1 cellular context compared by ENCODE assay signal in the genomic region with DNA sequence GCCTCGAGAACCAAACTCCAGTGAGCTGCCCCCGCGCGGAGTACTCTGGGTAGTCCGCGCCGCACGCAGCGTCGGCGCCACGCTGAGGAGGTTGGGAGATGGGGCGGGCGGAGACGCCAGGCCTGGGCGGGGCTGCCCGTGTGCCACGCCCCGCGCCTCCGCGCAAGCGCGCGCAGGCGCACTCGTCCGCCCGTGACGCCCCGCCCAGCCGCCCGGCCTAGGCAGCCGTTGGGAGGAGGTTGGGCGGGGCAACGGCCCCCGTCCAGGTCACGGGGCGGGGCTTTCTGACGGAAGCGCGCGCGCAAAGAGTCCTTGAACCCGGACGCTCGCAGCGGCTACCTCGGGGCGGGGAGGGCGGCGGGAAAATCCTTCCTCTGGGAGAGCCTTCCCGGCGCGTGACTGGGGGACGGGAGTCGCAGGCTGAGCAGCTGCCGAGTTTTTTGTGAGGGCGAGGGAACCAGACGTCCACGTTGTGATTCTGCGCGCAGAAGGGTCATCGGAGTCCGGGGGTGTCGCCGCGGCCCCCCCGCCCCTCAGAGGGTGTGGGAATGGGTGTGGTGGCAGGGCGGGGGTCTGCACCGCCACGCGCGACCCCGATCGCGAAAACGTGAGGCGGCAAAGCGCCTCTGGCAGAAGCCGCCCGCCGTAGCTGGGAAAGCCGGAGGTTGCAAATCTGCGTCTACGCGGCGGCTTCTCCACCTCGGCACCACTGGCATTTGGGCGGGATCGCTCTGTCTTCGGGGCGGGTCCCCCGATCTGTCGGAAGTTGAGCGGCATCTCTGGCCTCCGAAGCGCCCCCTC.
TF ChIP-seq lines count a peak whose summit lies in the region.

A gene with protein sequence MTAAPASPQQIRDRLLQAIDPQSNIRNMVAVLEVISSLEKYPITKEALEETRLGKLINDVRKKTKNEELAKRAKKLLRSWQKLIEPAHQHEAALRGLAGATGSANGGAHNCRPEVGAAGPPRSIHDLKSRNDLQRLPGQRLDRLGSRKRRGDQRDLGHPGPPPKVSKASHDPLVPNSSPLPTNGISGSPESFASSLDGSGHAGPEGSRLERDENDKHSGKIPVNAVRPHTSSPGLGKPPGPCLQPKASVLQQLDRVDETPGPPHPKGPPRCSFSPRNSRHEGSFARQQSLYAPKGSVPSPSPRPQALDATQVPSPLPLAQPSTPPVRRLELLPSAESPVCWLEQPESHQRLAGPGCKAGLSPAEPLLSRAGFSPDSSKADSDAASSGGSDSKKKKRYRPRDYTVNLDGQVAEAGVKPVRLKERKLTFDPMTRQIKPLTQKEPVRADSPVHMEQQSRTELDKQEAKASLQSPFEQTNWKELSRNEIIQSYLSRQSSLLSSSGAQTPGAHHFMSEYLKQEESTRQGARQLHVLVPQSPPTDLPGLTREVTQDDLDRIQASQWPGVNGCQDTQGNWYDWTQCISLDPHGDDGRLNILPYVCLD (minus strand): TSS at position 22 of the 801 bp plus-strand sequence. CDS start 261 bp downstream, outside the sequence.

TF ChIP-seq in K562, 482 proteins besides CTCF, POLR2A, EP300 and RAD21 (continued from another document and continues in another):
- TF ChIP-seq, protein P1, sequence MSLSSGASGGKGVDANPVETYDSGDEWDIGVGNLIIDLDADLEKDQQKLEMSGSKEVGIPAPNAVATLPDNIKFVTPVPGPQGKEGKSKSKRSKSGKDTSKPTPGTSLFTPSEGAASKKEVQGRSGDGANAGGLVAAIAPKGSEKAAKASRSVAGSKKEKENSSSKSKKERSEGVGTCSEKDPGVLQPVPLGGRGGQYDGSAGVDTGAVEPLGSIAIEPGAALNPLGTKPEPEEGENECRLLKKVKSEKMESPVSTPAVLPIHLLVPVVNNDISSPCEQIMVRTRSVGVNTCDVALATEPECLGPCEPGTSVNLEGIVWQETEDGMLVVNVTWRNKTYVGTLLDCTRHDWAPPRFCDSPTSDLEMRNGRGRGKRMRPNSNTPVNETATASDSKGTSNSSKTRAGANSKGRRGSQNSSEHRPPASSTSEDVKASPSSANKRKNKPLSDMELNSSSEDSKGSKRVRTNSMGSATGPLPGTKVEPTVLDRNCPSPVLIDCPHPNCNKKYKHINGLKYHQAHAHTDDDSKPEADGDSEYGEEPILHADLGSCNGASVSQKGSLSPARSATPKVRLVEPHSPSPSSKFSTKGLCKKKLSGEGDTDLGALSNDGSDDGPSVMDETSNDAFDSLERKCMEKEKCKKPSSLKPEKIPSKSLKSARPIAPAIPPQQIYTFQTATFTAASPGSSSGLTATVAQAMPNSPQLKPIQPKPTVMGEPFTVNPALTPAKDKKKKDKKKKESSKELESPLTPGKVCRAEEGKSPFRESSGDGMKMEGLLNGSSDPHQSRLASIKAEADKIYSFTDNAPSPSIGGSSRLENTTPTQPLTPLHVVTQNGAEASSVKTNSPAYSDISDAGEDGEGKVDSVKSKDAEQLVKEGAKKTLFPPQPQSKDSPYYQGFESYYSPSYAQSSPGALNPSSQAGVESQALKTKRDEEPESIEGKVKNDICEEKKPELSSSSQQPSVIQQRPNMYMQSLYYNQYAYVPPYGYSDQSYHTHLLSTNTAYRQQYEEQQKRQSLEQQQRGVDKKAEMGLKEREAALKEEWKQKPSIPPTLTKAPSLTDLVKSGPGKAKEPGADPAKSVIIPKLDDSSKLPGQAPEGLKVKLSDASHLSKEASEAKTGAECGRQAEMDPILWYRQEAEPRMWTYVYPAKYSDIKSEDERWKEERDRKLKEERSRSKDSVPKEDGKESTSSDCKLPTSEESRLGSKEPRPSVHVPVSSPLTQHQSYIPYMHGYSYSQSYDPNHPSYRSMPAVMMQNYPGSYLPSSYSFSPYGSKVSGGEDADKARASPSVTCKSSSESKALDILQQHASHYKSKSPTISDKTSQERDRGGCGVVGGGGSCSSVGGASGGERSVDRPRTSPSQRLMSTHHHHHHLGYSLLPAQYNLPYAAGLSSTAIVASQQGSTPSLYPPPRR (CRISPR knock-in tag; IDR thresholded peaks at IDR 0.05; ENCODE audit: borderline replicate concordance) = no peak
- TF ChIP-seq, protein P2, sequence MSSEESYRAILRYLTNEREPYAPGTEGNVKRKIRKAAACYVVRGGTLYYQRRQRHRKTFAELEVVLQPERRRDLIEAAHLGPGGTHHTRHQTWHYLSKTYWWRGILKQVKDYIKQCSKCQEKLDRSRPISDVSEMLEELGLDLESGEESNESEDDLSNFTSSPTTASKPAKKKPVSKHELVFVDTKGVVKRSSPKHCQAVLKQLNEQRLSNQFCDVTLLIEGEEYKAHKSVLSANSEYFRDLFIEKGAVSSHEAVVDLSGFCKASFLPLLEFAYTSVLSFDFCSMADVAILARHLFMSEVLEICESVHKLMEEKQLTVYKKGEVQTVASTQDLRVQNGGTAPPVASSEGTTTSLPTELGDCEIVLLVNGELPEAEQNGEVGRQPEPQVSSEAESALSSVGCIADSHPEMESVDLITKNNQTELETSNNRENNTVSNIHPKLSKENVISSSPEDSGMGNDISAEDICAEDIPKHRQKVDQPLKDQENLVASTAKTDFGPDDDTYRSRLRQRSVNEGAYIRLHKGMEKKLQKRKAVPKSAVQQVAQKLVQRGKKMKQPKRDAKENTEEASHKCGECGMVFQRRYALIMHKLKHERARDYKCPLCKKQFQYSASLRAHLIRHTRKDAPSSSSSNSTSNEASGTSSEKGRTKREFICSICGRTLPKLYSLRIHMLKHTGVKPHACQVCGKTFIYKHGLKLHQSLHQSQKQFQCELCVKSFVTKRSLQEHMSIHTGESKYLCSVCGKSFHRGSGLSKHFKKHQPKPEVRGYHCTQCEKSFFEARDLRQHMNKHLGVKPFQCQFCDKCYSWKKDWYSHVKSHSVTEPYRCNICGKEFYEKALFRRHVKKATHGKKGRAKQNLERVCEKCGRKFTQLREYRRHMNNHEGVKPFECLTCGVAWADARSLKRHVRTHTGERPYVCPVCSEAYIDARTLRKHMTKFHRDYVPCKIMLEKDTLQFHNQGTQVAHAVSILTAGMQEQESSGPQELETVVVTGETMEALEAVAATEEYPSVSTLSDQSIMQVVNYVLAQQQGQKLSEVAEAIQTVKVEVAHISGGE (CRISPR knock-in tag; IDR thresholded peaks at IDR 0.05) = no peak; a peak in 1 of 6 replicates
- TF ChIP-seq ZNF445 (CRISPR knock-in tag; IDR thresholded peaks at IDR 0.05; ENCODE audit: low read depth) = no peak
- TF ChIP-seq ELF4 (CRISPR knock-in tag; IDR thresholded peaks at IDR 0.05) = 0 out of 2 replicates have a peak, but pooled peaks have one; percentile 3
- TF ChIP-seq ZNF316 (IDR thresholded peaks at IDR 0.05) = 0 out of 2 replicates have a peak, but pooled peaks have one; percentile 11
- no peak for TF ChIP-seq SOX6 (IDR thresholded peaks at IDR 0.05)
- no peak for TF ChIP-seq XRCC3 (IDR thresholded peaks at IDR 0.05)
- TF ChIP-seq SREBF2 (CRISPR knock-in tag; IDR thresholded peaks at IDR 0.05) = no peak
- TF ChIP-seq POLR2AphosphoS5 (IDR thresholded peaks at IDR 0.05; ENCODE audit: control insufficient read depth, insufficient read depth, low read depth, low read length) = peak; percentile 79
- TF ChIP-seq, protein P3, sequence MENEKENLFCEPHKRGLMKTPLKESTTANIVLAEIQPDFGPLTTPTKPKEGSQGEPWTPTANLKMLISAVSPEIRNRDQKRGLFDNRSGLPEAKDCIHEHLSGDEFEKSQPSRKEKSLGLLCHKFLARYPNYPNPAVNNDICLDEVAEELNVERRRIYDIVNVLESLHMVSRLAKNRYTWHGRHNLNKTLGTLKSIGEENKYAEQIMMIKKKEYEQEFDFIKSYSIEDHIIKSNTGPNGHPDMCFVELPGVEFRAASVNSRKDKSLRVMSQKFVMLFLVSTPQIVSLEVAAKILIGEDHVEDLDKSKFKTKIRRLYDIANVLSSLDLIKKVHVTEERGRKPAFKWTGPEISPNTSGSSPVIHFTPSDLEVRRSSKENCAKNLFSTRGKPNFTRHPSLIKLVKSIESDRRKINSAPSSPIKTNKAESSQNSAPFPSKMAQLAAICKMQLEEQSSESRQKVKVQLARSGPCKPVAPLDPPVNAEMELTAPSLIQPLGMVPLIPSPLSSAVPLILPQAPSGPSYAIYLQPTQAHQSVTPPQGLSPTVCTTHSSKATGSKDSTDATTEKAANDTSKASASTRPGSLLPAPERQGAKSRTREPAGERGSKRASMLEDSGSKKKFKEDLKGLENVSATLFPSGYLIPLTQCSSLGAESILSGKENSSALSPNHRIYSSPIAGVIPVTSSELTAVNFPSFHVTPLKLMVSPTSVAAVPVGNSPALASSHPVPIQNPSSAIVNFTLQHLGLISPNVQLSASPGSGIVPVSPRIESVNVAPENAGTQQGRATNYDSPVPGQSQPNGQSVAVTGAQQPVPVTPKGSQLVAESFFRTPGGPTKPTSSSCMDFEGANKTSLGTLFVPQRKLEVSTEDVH (IDR thresholded peaks at IDR 0.05; ENCODE audit: low read depth, partially characterized antibody) = peak; percentile 83
- TF ChIP-seq HDGF (IDR thresholded peaks at IDR 0.05) = no peak
- TF ChIP-seq, protein P4, sequence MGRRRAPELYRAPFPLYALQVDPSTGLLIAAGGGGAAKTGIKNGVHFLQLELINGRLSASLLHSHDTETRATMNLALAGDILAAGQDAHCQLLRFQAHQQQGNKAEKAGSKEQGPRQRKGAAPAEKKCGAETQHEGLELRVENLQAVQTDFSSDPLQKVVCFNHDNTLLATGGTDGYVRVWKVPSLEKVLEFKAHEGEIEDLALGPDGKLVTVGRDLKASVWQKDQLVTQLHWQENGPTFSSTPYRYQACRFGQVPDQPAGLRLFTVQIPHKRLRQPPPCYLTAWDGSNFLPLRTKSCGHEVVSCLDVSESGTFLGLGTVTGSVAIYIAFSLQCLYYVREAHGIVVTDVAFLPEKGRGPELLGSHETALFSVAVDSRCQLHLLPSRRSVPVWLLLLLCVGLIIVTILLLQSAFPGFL (CRISPR knock-in tag; IDR thresholded peaks at IDR 0.05) = no peak
- TF ChIP-seq TRIM28 (IDR thresholded peaks at IDR 0.05) = no peak
- TF ChIP-seq, protein P5, sequence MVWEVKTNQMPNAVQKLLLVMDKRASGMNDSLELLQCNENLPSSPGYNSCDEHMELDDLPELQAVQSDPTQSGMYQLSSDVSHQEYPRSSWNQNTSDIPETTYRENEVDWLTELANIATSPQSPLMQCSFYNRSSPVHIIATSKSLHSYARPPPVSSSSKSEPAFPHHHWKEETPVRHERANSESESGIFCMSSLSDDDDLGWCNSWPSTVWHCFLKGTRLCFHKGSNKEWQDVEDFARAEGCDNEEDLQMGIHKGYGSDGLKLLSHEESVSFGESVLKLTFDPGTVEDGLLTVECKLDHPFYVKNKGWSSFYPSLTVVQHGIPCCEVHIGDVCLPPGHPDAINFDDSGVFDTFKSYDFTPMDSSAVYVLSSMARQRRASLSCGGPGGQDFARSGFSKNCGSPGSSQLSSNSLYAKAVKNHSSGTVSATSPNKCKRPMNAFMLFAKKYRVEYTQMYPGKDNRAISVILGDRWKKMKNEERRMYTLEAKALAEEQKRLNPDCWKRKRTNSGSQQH (CRISPR knock-in tag; IDR thresholded peaks at IDR 0.05) = no peak
- no peak for TF ChIP-seq ADNP (tag; IDR thresholded peaks at IDR 0.05)
- TF ChIP-seq, protein P6, sequence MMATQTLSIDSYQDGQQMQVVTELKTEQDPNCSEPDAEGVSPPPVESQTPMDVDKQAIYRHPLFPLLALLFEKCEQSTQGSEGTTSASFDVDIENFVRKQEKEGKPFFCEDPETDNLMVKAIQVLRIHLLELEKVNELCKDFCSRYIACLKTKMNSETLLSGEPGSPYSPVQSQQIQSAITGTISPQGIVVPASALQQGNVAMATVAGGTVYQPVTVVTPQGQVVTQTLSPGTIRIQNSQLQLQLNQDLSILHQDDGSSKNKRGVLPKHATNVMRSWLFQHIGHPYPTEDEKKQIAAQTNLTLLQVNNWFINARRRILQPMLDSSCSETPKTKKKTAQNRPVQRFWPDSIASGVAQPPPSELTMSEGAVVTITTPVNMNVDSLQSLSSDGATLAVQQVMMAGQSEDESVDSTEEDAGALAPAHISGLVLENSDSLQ (IDR thresholded peaks at IDR 0.05) = peak; percentile 70
- no peak for TF ChIP-seq ZNF77 (CRISPR knock-in tag; IDR thresholded peaks at IDR 0.05)
- TF ChIP-seq, protein P7, sequence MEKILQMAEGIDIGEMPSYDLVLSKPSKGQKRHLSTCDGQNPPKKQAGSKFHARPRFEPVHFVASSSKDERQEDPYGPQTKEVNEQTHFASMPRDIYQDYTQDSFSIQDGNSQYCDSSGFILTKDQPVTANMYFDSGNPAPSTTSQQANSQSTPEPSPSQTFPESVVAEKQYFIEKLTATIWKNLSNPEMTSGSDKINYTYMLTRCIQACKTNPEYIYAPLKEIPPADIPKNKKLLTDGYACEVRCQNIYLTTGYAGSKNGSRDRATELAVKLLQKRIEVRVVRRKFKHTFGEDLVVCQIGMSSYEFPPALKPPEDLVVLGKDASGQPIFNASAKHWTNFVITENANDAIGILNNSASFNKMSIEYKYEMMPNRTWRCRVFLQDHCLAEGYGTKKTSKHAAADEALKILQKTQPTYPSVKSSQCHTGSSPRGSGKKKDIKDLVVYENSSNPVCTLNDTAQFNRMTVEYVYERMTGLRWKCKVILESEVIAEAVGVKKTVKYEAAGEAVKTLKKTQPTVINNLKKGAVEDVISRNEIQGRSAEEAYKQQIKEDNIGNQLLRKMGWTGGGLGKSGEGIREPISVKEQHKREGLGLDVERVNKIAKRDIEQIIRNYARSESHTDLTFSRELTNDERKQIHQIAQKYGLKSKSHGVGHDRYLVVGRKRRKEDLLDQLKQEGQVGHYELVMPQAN (IDR thresholded peaks at IDR 0.05; ENCODE audit: borderline replicate concordance) = peak; percentile 87
- TF ChIP-seq, protein P8, sequence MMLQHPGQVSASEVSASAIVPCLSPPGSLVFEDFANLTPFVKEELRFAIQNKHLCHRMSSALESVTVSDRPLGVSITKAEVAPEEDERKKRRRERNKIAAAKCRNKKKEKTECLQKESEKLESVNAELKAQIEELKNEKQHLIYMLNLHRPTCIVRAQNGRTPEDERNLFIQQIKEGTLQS (IDR thresholded peaks at IDR 0.05) = no peak
- TF ChIP-seq, protein P8 (CRISPR knock-in tag; conservative IDR thresholded peaks at IDR 0.05) = no peak
- TF ChIP-seq RBM22 (IDR thresholded peaks at IDR 0.05; ENCODE audit: low read depth, low read length, poor library complexity, severe bottlenecking) = peak; percentile 35
- peak; percentile 97 for TF ChIP-seq NRF1 (conservative IDR thresholded peaks at IDR 0.05 in 1 of 2, IDR thresholded peaks at IDR 0.05 in 1 of 2)
- TF ChIP-seq, protein P9, sequence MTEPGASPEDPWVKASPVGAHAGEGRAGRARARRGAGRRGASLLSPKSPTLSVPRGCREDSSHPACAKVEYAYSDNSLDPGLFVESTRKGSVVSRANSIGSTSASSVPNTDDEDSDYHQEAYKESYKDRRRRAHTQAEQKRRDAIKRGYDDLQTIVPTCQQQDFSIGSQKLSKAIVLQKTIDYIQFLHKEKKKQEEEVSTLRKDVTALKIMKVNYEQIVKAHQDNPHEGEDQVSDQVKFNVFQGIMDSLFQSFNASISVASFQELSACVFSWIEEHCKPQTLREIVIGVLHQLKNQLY (CRISPR knock-in tag; conservative IDR thresholded peaks at IDR 0.05) = no peak
- TF ChIP-seq CREB1 (IDR thresholded peaks at IDR 0.05) = peak; percentile 83
- peak; percentile 27; the same call in 1 of the 2 replicates for TF ChIP-seq CREB1 (CRISPR knock-in tag; IDR thresholded peaks at IDR 0.05)
- TF ChIP-seq ZNF780A (CRISPR knock-in tag; IDR thresholded peaks at IDR 0.05) = no peak
- TF ChIP-seq, protein P10, sequence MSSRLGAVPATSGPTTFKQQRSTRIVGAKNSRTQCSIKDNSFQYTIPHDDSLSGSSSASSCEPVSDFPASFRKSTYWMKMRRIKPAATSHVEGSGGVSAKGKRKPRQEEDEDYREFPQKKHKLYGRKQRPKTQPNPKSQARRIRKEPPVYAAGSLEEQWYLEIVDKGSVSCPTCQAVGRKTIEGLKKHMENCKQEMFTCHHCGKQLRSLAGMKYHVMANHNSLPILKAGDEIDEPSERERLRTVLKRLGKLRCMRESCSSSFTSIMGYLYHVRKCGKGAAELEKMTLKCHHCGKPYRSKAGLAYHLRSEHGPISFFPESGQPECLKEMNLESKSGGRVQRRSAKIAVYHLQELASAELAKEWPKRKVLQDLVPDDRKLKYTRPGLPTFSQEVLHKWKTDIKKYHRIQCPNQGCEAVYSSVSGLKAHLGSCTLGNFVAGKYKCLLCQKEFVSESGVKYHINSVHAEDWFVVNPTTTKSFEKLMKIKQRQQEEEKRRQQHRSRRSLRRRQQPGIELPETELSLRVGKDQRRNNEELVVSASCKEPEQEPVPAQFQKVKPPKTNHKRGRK (tag; IDR thresholded peaks at IDR 0.05) = no peak
